Comparison of ENCODE assay signal across 9 cellular contexts in the genomic region with DNA sequence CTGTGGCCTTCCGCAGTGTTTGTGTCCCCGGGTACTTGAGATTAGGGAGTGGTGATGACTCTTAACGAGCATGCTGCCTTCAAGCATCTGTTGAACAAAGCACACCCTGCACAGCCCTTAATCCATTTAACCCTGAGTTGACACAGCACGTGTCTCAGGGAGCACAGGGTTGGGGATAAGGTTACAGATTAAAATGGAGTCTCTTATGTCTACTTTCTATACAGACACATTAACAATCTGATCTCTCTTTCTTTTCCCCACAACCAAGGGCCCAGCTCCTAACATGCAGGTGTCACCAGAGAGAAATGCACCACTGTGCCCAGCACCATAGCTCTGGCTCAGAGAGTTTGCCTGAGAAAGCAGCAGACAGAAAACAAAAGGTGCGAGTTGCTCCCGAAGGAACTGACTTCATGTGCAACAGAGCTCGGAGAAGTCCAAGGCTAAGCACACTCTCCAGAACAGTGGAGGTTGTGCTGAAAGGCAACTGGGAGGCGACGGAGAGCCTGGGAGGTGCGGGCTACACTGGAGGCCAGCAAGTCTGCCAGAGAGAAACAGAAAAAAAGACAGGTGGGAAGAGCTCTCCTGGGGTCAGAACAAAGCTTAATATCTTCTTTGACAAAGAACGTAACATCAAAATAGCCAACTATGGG. TPM values are rescaled to one million over a fixed set of nuclear protein-coding genes. Genes with fewer than 3 reads are reported as not detected.
"Had no signal": no experiment of that assay in that cellular context is flagged by ENCODE, and none has a peak within 500 bp of the region (broad histone marks: within the 10 kb centered on the region; RNA-seq: fewer than 3 reads in every experiment).

No MANE protein-coding gene starts in this region.

RNA-seq across cellular contexts. Expression of gene CIDEC, which starts 25.6 kb away (rescaled TPM):
- total RNA-seq: activated CD8-positive, alpha-beta memory T cell treated with anti-CD3 and anti-CD28 coated beads for 36 hours; activated T-cell treated with anti-CD3 and anti-CD28 coated beads, Interleukin-2, amount 50 U/mL, for 4 hours; activated T-helper 2 cell treated with anti-CD3 and anti-CD28 coated beads, Interferon-gamma antibody, Interleukin-2, Interleukin-4, amounts not matched to agents 10 μg/mL and 5 μg/mL and 100 μg/mL, durations not matched to agents 14 hours and 24 hours and 36 hours; epithelial cell of proximal tubule; fibroblast of villous mesenchyme; lung; naive thymus-derived CD4-positive, alpha-beta T cell; T-helper 17 cell had no signal
- polyA plus RNA-seq: keratinocyte; naive thymus-derived CD4-positive, alpha-beta T cell had no signal

RNA-seq across cellular contexts. Expression of gene IL17RE, which starts 48.2 kb away (rescaled TPM):
- polyA plus RNA-seq: naive thymus-derived CD4-positive, alpha-beta T cell had no signal
